ENCODE assay signal across 8 cellular contexts in genomic region chr1:246450485-246451251, GRCh38. TPM values are rescaled to one million over a fixed set of nuclear protein-coding genes. Genes with fewer than 3 reads are reported as not detected.
DNase-seq lines count a peak whose midpoint lies in the region; ATAC-seq and TF ChIP-seq lines count a peak whose summit lies in the region.
"Had no signal": no experiment of that assay in that cellular context is flagged by ENCODE, and none has a peak within 500 bp of the region (broad histone marks: within the 10 kb centered on the region; RNA-seq: fewer than 3 reads in every experiment).

No MANE protein-coding gene starts in this region.

- no peak for ATAC-seq in GM21723 (IDR thresholded peaks at IDR 0.05; ENCODE audit: unreplicated experiment)

- DNase-seq in GM12864 (ENCODE audit: low read depth) = no peak
- peak; percentile 24 for DNase-seq in M059J (ENCODE audit: low read depth)
- peak; percentile 34 for DNase-seq in RPMI8226
- DNase-seq in fibroblast of pulmonary artery (ENCODE audit: low read depth) = peak; percentile 46
- peak; percentile 63 for DNase-seq in renal cortical epithelial cell (ENCODE audit: low read depth)
- DNase-seq in OCI-M2 (lab: John Stamatoyannopoulos, UW; ENCODE audit: unreplicated experiment) = no peak

- H3K4me3 ChIP-seq in GM12864 (ENCODE audit: low read depth, low read length) (no peak overlapping the region), fibroblast of pulmonary artery (replicated peaks; ENCODE audit: low read depth, low read length) (no peak overlapping the region)
- H3K4me3 ChIP-seq: skin epidermis had no signal

- TF ChIP-seq CTCF in GM12864 (IDR thresholded peaks at IDR 0.05; ENCODE audit: low read depth, low read length, missing control alignments) (peak; percentile 53), fibroblast of pulmonary artery (IDR thresholded peaks at IDR 0.05; ENCODE audit: low read length, missing control alignments) (peak; percentile 65)

RNA-seq across cellular contexts. Expression of gene SMYD3, which starts 56.4 kb away (rescaled TPM):
- total RNA-seq in M059J (2014; rRNA removed; shearing (Covaris generic)) = 35.5 and 38.6 TPM in 2 replicates
- 24.8 and 29.5 TPM in 2 replicates for total RNA-seq in renal cortical epithelial cell

Comparison
In these comparisons a context has a peak if more than half of its experiments do, and no peak if none do; other contexts are left out.
1. DNase-seq: peak in M059J (single experiment), RPMI8226 (single experiment), fibroblast of pulmonary artery (single experiment) and renal cortical epithelial cell (single experiment); none in GM12864 (single experiment) and OCI-M2 (single experiment).